1 cellular context compared by ENCODE assay signal in the genomic region with DNA sequence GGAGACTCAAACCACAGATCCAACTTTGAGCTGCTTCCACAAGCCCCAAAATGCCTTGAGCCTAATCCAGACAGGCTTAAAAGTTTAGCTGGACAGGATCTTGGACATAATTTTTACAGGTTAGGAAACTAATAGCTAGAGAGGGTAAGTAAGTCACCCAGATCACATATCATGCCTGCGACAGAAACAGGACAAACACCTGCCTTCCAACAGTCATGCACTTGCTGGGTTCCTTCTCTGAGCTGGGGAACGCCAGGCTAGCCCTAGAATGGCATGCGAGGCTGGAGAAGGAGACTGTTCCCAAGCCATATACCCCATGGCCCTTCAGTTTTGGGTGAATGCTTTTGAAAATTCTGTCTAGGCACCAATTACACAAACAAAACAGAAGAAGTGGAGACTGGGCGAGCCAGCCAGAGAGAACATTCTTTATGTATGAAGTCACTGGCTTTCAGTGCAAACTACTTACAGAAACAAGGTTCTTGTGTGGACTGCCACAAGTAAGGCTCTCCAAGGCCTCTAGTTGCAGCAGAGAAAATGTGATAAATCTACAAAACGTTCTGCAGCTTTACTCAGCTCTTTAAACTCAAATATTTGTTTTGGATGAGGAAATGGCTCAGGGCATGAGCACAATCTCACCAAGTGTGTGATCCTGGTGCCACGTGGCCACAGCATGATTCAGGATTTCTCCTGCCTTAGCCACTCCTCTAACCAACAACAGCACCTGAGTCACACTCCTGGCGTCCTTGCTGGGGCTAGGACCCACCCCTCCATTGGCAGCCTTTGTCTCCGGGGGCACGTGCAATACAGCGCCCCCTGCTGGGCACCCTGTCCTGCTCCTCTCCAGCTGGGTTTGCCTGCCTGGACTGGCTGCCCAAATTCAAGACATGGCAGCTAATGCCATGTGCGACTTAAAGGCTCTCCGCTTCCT.
A peak's percentile ranks its signal among the peaks of the same experiment; 100 is the strongest.
TF ChIP-seq lines count a peak whose summit lies in the region.

No MANE protein-coding gene starts in this region.

TF ChIP-seq in HEK293, 187 proteins besides CTCF, POLR2A, EP300 and RAD21 (continued from another document):
- no peak for TF ChIP-seq ATF2 (tag by site-specific recombination; IDR thresholded peaks at IDR 0.05; ENCODE audit: low read depth)
- no peak for TF ChIP-seq ZNF843 (tag by site-specific recombination; IDR thresholded peaks at IDR 0.05)
- TF ChIP-seq ZNF660 (tag by site-specific recombination; IDR thresholded peaks at IDR 0.05) = 0 out of 2 replicates have a peak, but pooled peaks have one; percentile 56
